In the genomic region with DNA sequence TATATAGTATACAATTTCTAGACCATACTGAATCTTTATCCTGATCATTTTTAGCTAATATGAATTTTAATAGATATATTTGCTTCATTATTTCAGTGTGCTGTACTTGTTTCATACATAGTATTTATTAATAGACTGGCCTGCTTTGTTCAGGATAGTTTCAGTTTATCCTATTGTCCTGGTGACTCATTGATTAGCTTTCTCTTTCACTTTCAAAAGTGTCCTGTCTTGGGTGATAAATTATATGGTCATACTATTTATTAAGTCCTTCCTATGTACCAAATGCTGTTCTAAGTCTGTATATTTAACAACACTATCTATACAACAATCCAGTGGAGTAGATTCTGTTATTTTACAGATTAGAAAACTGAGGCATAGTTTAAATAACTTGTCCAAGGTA, we compare ENCODE assay signal across 9 cellular contexts.
A peak's percentile ranks its signal among the peaks of the same experiment; 100 is the strongest.
DNase-seq lines count a peak whose midpoint lies in the region; ATAC-seq and TF ChIP-seq lines count a peak whose summit lies in the region.
"Had no signal": no experiment of that assay in that cellular context is flagged by ENCODE, and none has a peak within 500 bp of the region (broad histone marks: within the 10 kb centered on the region; RNA-seq: fewer than 3 reads in every experiment).

No MANE protein-coding gene starts in this region.

- H3K4me3 ChIP-seq in left ventricle myocardium inferior (peak overlapping the region; percentile 17), fibroblast of the aortic adventitia (ENCODE audit: low read depth, low read length) (no peak overlapping the region)

- CTCF ChIA-PET in activated CD4-positive, alpha-beta memory T cell treated with anti-CD3 and anti-CD28 coated beads for 36 hours (lab: Charles Lee) = no interaction called here

- POLR2A ChIA-PET in activated CD4-positive, alpha-beta memory T cell treated with anti-CD3 and anti-CD28 coated beads for 36 hours (lab: Charles Lee) = no interaction called here

- H3K4me1 Mint-ChIP-seq in progenitor cell of endocrine pancreas (ENCODE audit: low read depth) = no peaks in the 10 kb centered on the region
- H3K4me1 Mint-ChIP-seq in activated CD4-positive, alpha-beta memory T cell treated with anti-CD3 and anti-CD28 coated beads for 36 hours (ENCODE audit: low read depth) = peaks cover 4% of the 10 kb centered on the region

- H3K27ac ChIP-seq in left ventricle myocardium inferior (replicated peaks) = peak overlapping the region; percentile 61

- TF ChIP-seq CTCF in left ventricle myocardium inferior (IDR thresholded peaks at IDR 0.05; ENCODE audit: borderline replicate concordance) (no peak), fibroblast of the aortic adventitia (IDR thresholded peaks at IDR 0.05; ENCODE audit: insufficient read depth, low read length) (no peak), progenitor cell of endocrine pancreas (IDR thresholded peaks at IDR 0.05; ENCODE audit: unreplicated experiment) (no peak)

- no peaks in the 10 kb centered on the region for H3K27me3 Mint-ChIP-seq in progenitor cell of endocrine pancreas
- H3K27me3 Mint-ChIP-seq in activated CD4-positive, alpha-beta memory T cell treated with anti-CD3 and anti-CD28 coated beads for 36 hours = peaks cover 5% of the 10 kb centered on the region

- no peak for ATAC-seq in Right ventricle myocardium inferior

- DNase-seq in left ventricle myocardium inferior (no peak), Right ventricle myocardium inferior (ENCODE audit: missing footprints) (no peak), RPMI8226 (peak; percentile 4), fibroblast of the aortic adventitia (ENCODE audit: low read depth) (peak; percentile 49), stromal cell of bone marrow (ENCODE audit: low read depth) (peak; percentile 26), progenitor cell of endocrine pancreas (ENCODE audit: low spot score, unreplicated experiment) (no peak), head of caudate nucleus (no peak)
- DNase-seq in activated CD4-positive, alpha-beta memory T cell treated with anti-CD3 and anti-CD28 coated beads for 36 hours = no peak

- peaks cover 15% of the 10 kb centered on the region for H3K9me3 Mint-ChIP-seq in progenitor cell of endocrine pancreas (ENCODE audit: low read depth)
- peaks cover 19% of the 10 kb centered on the region for H3K9me3 Mint-ChIP-seq in activated CD4-positive, alpha-beta memory T cell treated with anti-CD3 and anti-CD28 coated beads for 36 hours

- peaks cover 7% of the 10 kb centered on the region for H3K4me1 ChIP-seq in left ventricle myocardium inferior

- H3K4me3 Mint-ChIP-seq in progenitor cell of endocrine pancreas (ENCODE audit: low read depth) = no peak overlapping the region
- no peak overlapping the region for H3K4me3 Mint-ChIP-seq in activated CD4-positive, alpha-beta memory T cell treated with anti-CD3 and anti-CD28 coated beads for 36 hours
- H3K4me3 Mint-ChIP-seq: activated naive CD8-positive, alpha-beta T cell had no signal

- H3K27ac Mint-ChIP-seq in progenitor cell of endocrine pancreas = no peak overlapping the region
- no peak overlapping the region for H3K27ac Mint-ChIP-seq in activated CD4-positive, alpha-beta memory T cell treated with anti-CD3 and anti-CD28 coated beads for 36 hours
- H3K27ac Mint-ChIP-seq: activated naive CD8-positive, alpha-beta T cell had no signal

- intact Hi-C loops in left ventricle myocardium inferior (cut with micrococcal nuclease) = no loop called here
- intact Hi-C loops in Right ventricle myocardium inferior (cut with DNase I) = no loop called here
- intact Hi-C loops in head of caudate nucleus (cut with DNase I) = no loop called here
- intact Hi-C loops in activated CD4-positive, alpha-beta memory T cell treated with anti-CD3 and anti-CD28 coated beads for 36 hours (cut with micrococcal nuclease) = no loop called here

- H3K36me3 Mint-ChIP-seq in progenitor cell of endocrine pancreas (ENCODE audit: insufficient read depth) = peaks cover 8% of the 10 kb centered on the region
- H3K36me3 Mint-ChIP-seq in activated CD4-positive, alpha-beta memory T cell treated with anti-CD3 and anti-CD28 coated beads for 36 hours = peaks cover 2% of the 10 kb centered on the region

- H3K36me3 ChIP-seq in left ventricle myocardium inferior = no peaks in the 10 kb centered on the region

- H3K9me3 ChIP-seq in left ventricle myocardium inferior (replicated peaks) = peaks cover 26% of the 10 kb centered on the region

- no peaks in the 10 kb centered on the region for H3K27me3 ChIP-seq in left ventricle myocardium inferior (ENCODE audit: low read depth)

Comparison
In these comparisons a context has a peak if more than half of its experiments do, and no peak if none do; other contexts are left out.
1. DNase-seq: peak in RPMI8226 (single experiment), fibroblast of the aortic adventitia (single experiment) and stromal cell of bone marrow (single experiment); none in left ventricle myocardium inferior (single experiment), Right ventricle myocardium inferior (single experiment), progenitor cell of endocrine pancreas (single experiment), head of caudate nucleus (0 of 42) and activated CD4-positive, alpha-beta memory T cell treated with anti-CD3 and anti-CD28 coated beads for 36 hours (single experiment).